ENCODE assay signal across 8 cellular contexts in the genomic region with DNA sequence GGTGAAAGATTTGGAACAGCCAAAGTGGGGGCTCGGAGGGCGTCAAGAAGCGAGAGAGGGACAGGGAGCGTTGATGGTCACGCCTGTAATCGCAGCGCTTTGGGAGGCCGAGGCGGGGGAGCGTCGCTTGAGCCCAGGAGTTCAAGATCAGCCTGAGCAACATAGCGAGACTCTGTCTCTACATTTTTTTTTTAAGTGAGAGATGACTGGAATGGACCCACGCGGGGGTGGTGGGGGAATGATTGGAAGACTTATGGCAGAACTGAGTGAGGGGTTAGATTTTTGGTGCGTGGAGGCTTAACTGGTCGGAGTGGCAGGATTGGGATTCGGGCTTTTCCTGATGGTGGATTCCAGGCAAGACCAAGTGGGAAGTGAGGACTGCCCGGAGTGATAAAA. TPM values are rescaled to one million over a fixed set of nuclear protein-coding genes. Genes with fewer than 3 reads are reported as not detected.
DNase-seq lines count a peak whose midpoint lies in the region; ATAC-seq, FAIRE-seq and TF ChIP-seq lines count a peak whose summit lies in the region.

No MANE protein-coding gene starts in this region.

- peak overlapping the region; percentile 100 for H3K4me2 ChIP-seq in keratinocyte (ENCODE audit: control insufficient read depth, extremely low read depth, insufficient read depth, low read depth, low read length)

- peaks cover 32% of the 10 kb centered on the region for H3K4me1 Mint-ChIP-seq in activated naive CD4-positive, alpha-beta T cell treated with anti-CD3 and anti-CD28 coated beads for 36 hours (ENCODE audit: low read depth)

- no peaks in the 10 kb centered on the region for H3K9me3 Mint-ChIP-seq in activated naive CD4-positive, alpha-beta T cell treated with anti-CD3 and anti-CD28 coated beads for 36 hours

- peaks cover 9% of the 10 kb centered on the region for H3K9me1 ChIP-seq in keratinocyte (ENCODE audit: control insufficient read depth, extremely low read depth, insufficient read depth, low read length)

- H3K79me2 ChIP-seq in keratinocyte (ENCODE audit: control insufficient read depth, insufficient read depth, low read length): peaks cover 38% of the 10 kb centered on the region

- no peak for TF ChIP-seq CTCF in keratinocyte (optimal IDR thresholded peaks at IDR 0.05 in 1 of 3, IDR thresholded peaks at IDR 0.05 in 1 of 3, conservative IDR thresholded peaks at IDR 0.05 in 1 of 3; ENCODE audit: extremely low read depth in 1 of 3, insufficient read depth in 2 of 3, low read length in 3 of 3)

- dilution Hi-C loops in keratinocyte (cut with MboI; ENCODE audit: extremely low pct_ligation_motif_present, low sequenced_read_pairs): no loop called here

- peak overlapping the region; percentile 98 for H3K4me3 Mint-ChIP-seq in activated naive CD4-positive, alpha-beta T cell treated with anti-CD3 and anti-CD28 coated beads for 36 hours

- no peak for FAIRE-seq in keratinocyte (lab: Jason Lieb, UNC)

- CTCF ChIA-PET in activated naive CD4-positive, alpha-beta T cell treated with anti-CD3 and anti-CD28 coated beads for 36 hours (lab: Charles Lee): interaction anchor here (0.7 to 2.3 kb wide), 5 partner anchors 27 to 259 kb away, joined by 3 to 26 read pairs (median 9); a partner anchor contains a TSS

- peaks cover 15 to 17% of the 10 kb centered on the region in 2 experiments for H3K36me3 ChIP-seq in keratinocyte (ENCODE audit: control insufficient read depth in 2 of 2, extremely low read depth in 1 of 2, insufficient read depth in 2 of 2, low read length in 2 of 2)

- H3K27ac ChIP-seq in keratinocyte (ENCODE audit: control insufficient read depth, insufficient read depth, low read length): peak overlapping the region; percentile 84
- peak overlapping the region; percentile 90 for H3K27ac ChIP-seq in temporal lobe (ENCODE audit: low read depth, low read length)

- peaks cover 35% of the 10 kb centered on the region for H3K36me3 Mint-ChIP-seq in activated naive CD4-positive, alpha-beta T cell treated with anti-CD3 and anti-CD28 coated beads for 36 hours (ENCODE audit: low read depth)

- ATAC-seq in HG03520 (IDR thresholded peaks at IDR 0.05; ENCODE audit: unreplicated experiment): no peak
- no peak for ATAC-seq in HG02970 (IDR thresholded peaks at IDR 0.05; ENCODE audit: low FRiP score, unreplicated experiment)

- peak overlapping the region; percentile 75 to 89 (median 83) for H3K4me3 ChIP-seq in keratinocyte (ENCODE audit: control insufficient read depth in 2 of 3, extremely low read depth in 1 of 3, insufficient read depth in 2 of 3, low read depth in 1 of 3, low read length in 3 of 3)

- H4K20me1 ChIP-seq in keratinocyte (ENCODE audit: control insufficient read depth, extremely low read depth, insufficient read depth, low read length): no peaks in the 10 kb centered on the region

- DNase-seq in activated naive CD4-positive, alpha-beta T cell treated with anti-CD3 and anti-CD28 coated beads for 36 hours: peak; percentile 33
- DNase-seq in activated naive CD4-positive, alpha-beta T cell treated with Interleukin-2 at 50 U/mL for 16 hours: no peak
- DNase-seq in amniotic epithelial cell (ENCODE audit: low read depth): peak; percentile 38
- no peak for DNase-seq in keratinocyte (ENCODE audit: low read depth, low spot score)
- no peak for DNase-seq in NCI-H1105 treated with DMSO at 0.1 percent for 48 hours (lab: John Stamatoyannopoulos, UW)

- H3K4me1 ChIP-seq in keratinocyte (ENCODE audit: control insufficient read depth, extremely low read depth, insufficient read depth, low read length): peaks cover 14% of the 10 kb centered on the region

- H3K27ac Mint-ChIP-seq in activated naive CD4-positive, alpha-beta T cell treated with anti-CD3 and anti-CD28 coated beads for 36 hours: peak overlapping the region; percentile 93

- peak overlapping the region; percentile 97 for H3K9ac ChIP-seq in keratinocyte (ENCODE audit: control insufficient read depth, extremely low read depth, insufficient read depth, low read length)

- no peaks in the 10 kb centered on the region for H3K27me3 Mint-ChIP-seq in activated naive CD4-positive, alpha-beta T cell treated with anti-CD3 and anti-CD28 coated beads for 36 hours (ENCODE audit: low read depth)

- intact Hi-C loops in activated naive CD4-positive, alpha-beta T cell treated with anti-CD3 and anti-CD28 coated beads for 36 hours (cut with micrococcal nuclease): loop anchor here (10.0 kb wide), 1 partner anchor 480 kb away; no protein-coding TSS in a partner anchor

- H2AFZ ChIP-seq in keratinocyte (ENCODE audit: control insufficient read depth, low read length): peak overlapping the region; percentile 93

- H3K9me3 ChIP-seq in keratinocyte (ENCODE audit: control insufficient read depth, low read depth, low read length): no peaks in the 10 kb centered on the region

- no peaks in the 10 kb centered on the region for H3K27me3 ChIP-seq in keratinocyte (ENCODE audit: control insufficient read depth, extremely low read depth, insufficient read depth, low read length)

RNA-seq across cellular contexts. Expression of a gene that starts 0.7 kb away (rescaled TPM):
- 100 to 1,000 TPM; 194 to 204 TPM for total RNA-seq in activated naive CD4-positive, alpha-beta T cell treated with anti-CD3 and anti-CD28 coated beads for 36 hours
- polyA plus RNA-seq in keratinocyte: 346 to 528 TPM (median 350 TPM) in 3 replicates
- 76.8 TPM for polyA plus RNA-seq in keratinocyte (2011; ENCODE audit: low read depth)
- 357 and 365 TPM in 2 replicates for polyA plus RNA-seq in keratinocyte (2011; cell fraction: cytosol; rRNA removed)
- 215 and 228 TPM in 2 replicates for polyA plus RNA-seq in keratinocyte (2011; cell fraction: nucleus; rRNA removed)
- 250 and 304 TPM in 2 replicates for polyA plus RNA-seq in keratinocyte (2012; ENCODE audit: low replicate concordance)
- polyA minus RNA-seq in keratinocyte: 251 to 377 TPM (median 251 TPM) in 3 replicates
- 190 TPM for polyA minus RNA-seq in keratinocyte (2011; cell fraction: cytosol; rRNA and poly(A)+ RNA removed)
- polyA minus RNA-seq in keratinocyte (2011; cell fraction: nucleus; rRNA and poly(A)+ RNA removed): 80.1 and 90.7 TPM in 2 replicates
- total RNA-seq in temporal lobe: 89.0 TPM

RNA-seq across cellular contexts. Expression of a gene that starts 12.7 kb away (rescaled TPM):
- total RNA-seq in activated naive CD4-positive, alpha-beta T cell treated with anti-CD3 and anti-CD28 coated beads for 36 hours: under 1 TPM; 0.26 to 0.40 TPM
- 0.07 to 0.22 TPM in 2 of 3 replicates, not detected in the other for polyA plus RNA-seq in keratinocyte
- not detected for polyA plus RNA-seq in keratinocyte (2011; ENCODE audit: low read depth)
- polyA plus RNA-seq in keratinocyte (2011; cell fraction: cytosol; rRNA removed): 0.02 and 0.45 TPM in 2 replicates
- 0.10 and 0.19 TPM in 2 replicates for polyA plus RNA-seq in keratinocyte (2011; cell fraction: nucleus; rRNA removed)
- 0.74 and 1.1 TPM in 2 replicates for polyA plus RNA-seq in keratinocyte (2012; ENCODE audit: low replicate concordance)
- polyA minus RNA-seq in keratinocyte: not detected in 3 replicates
- not detected for polyA minus RNA-seq in keratinocyte (2011; cell fraction: cytosol; rRNA and poly(A)+ RNA removed)
- not detected in 2 replicates for polyA minus RNA-seq in keratinocyte (2011; cell fraction: nucleus; rRNA and poly(A)+ RNA removed)
- total RNA-seq in temporal lobe: under 0.01 TPM

RNA-seq across cellular contexts. Expression of a gene that starts 13.4 kb away (rescaled TPM):
- 1 to 10 TPM; 1.6 to 1.7 TPM for total RNA-seq in activated naive CD4-positive, alpha-beta T cell treated with anti-CD3 and anti-CD28 coated beads for 36 hours
- polyA plus RNA-seq in keratinocyte: 2.0 to 2.6 TPM (median 2.1 TPM) in 3 replicates
- polyA plus RNA-seq in keratinocyte (2011; ENCODE audit: low read depth): 0.29 TPM
- polyA plus RNA-seq in keratinocyte (2011; cell fraction: cytosol; rRNA removed): 2.2 and 2.4 TPM in 2 replicates
- polyA plus RNA-seq in keratinocyte (2011; cell fraction: nucleus; rRNA removed): 9.5 and 11.3 TPM in 2 replicates
- polyA plus RNA-seq in keratinocyte (2012; ENCODE audit: low replicate concordance): 1.7 and 3.0 TPM in 2 replicates
- polyA minus RNA-seq in keratinocyte: 1.4 to 6.3 TPM (median 2.3 TPM) in 3 replicates
- polyA minus RNA-seq in keratinocyte (2011; cell fraction: cytosol; rRNA and poly(A)+ RNA removed): 3.1 TPM
- polyA minus RNA-seq in keratinocyte (2011; cell fraction: nucleus; rRNA and poly(A)+ RNA removed): 3.4 and 3.7 TPM in 2 replicates
- total RNA-seq in temporal lobe: 2.0 TPM

RNA-seq across cellular contexts. Expression of a gene that starts 27.8 kb away (rescaled TPM):
- 10 to 100 TPM; 21.5 to 27.0 TPM for total RNA-seq in activated naive CD4-positive, alpha-beta T cell treated with anti-CD3 and anti-CD28 coated beads for 36 hours
- polyA plus RNA-seq in keratinocyte: 4.5 to 9.5 TPM (median 5.8 TPM) in 3 replicates
- polyA plus RNA-seq in keratinocyte (2011; ENCODE audit: low read depth): 2.0 TPM
- 2.7 and 8.1 TPM in 2 replicates for polyA plus RNA-seq in keratinocyte (2011; cell fraction: cytosol; rRNA removed)
- 9.7 and 12.4 TPM in 2 replicates for polyA plus RNA-seq in keratinocyte (2011; cell fraction: nucleus; rRNA removed)
- polyA plus RNA-seq in keratinocyte (2012; ENCODE audit: low replicate concordance): 8.2 and 10.2 TPM in 2 replicates
- 2.3 to 6.9 TPM (median 4.2 TPM) in 3 replicates for polyA minus RNA-seq in keratinocyte
- polyA minus RNA-seq in keratinocyte (2011; cell fraction: cytosol; rRNA and poly(A)+ RNA removed): 9.0 TPM
- polyA minus RNA-seq in keratinocyte (2011; cell fraction: nucleus; rRNA and poly(A)+ RNA removed): 1.5 and 3.4 TPM in 2 replicates
- 9.3 TPM for total RNA-seq in temporal lobe

RNA-seq across cellular contexts. Expression of a gene that starts 39.5 kb away (rescaled TPM):
- 1 to 10 TPM; 2.5 to 2.7 TPM for total RNA-seq in activated naive CD4-positive, alpha-beta T cell treated with anti-CD3 and anti-CD28 coated beads for 36 hours
- polyA plus RNA-seq in keratinocyte: 0.21 to 0.73 TPM (median 0.35 TPM) in 3 replicates
- 2.3 TPM for polyA plus RNA-seq in keratinocyte (2011; ENCODE audit: low read depth)
- 0.28 TPM in 1 of 2 replicates, not detected in the other for polyA plus RNA-seq in keratinocyte (2011; cell fraction: cytosol; rRNA removed)
- polyA plus RNA-seq in keratinocyte (2011; cell fraction: nucleus; rRNA removed): 1.5 and 3.3 TPM in 2 replicates
- polyA plus RNA-seq in keratinocyte (2012; ENCODE audit: low replicate concordance): 0.28 and 2.7 TPM in 2 replicates
- polyA minus RNA-seq in keratinocyte: 1.2 to 1.5 TPM in 2 of 3 replicates, not detected in the other
- 3.5 TPM for polyA minus RNA-seq in keratinocyte (2011; cell fraction: cytosol; rRNA and poly(A)+ RNA removed)
- polyA minus RNA-seq in keratinocyte (2011; cell fraction: nucleus; rRNA and poly(A)+ RNA removed): 1.7 and 2.1 TPM in 2 replicates
- 6.1 TPM for total RNA-seq in temporal lobe

Comparison
In these comparisons a context has a peak if more than half of its experiments do, and no peak if none do; other contexts are left out.
1. DNase-seq: peak in activated naive CD4-positive, alpha-beta T cell treated with anti-CD3 and anti-CD28 coated beads for 36 hours (single experiment) and amniotic epithelial cell (single experiment); none in activated naive CD4-positive, alpha-beta T cell treated with Interleukin-2 at 50 U/mL for 16 hours (single experiment), keratinocyte (single experiment) and NCI-H1105 treated with DMSO at 0.1 percent for 48 hours (single experiment).